ENCODE assay signal across 9 cellular contexts in genomic region chr6:158803733-158804143, GRCh38. TPM values are rescaled to one million over a fixed set of nuclear protein-coding genes. Genes with fewer than 3 reads are reported as not detected.
DNase-seq lines count a peak whose midpoint lies in the region; ATAC-seq, FAIRE-seq and TF ChIP-seq lines count a peak whose summit lies in the region.
"Had no signal": no experiment of that assay in that cellular context is flagged by ENCODE, and none has a peak within 500 bp of the region (broad histone marks: within the 10 kb centered on the region; RNA-seq: fewer than 3 reads in every experiment).

No MANE protein-coding gene starts in this region.

- TF ChIP-seq EP300 in H1 (IDR thresholded peaks at IDR 0.05; ENCODE audit: borderline replicate concordance in 1 of 2, low read depth in 2 of 2, low read length in 2 of 2) = no peak

- H3K9me2 ChIP-seq in PC-9 (ENCODE audit: insufficient read depth) (no peaks in the 10 kb centered on the region), GM23248 (ENCODE audit: insufficient read depth) (no peaks in the 10 kb centered on the region)

- TF ChIP-seq RAD21 in H1 (IDR thresholded peaks at IDR 0.05 in 1 of 2, conservative IDR thresholded peaks at IDR 0.05 in 1 of 2; ENCODE audit: low read depth in 2 of 2, low read length in 2 of 2) = no peak

- H3K36me3 ChIP-seq in PC-9 (ENCODE audit: low read depth) (peaks cover 84% of the 10 kb centered on the region), H1 (ENCODE audit: control insufficient read depth in 2 of 4, insufficient read depth in 4 of 4, low read length in 3 of 4) (peaks cover 0 to 33% (median 4%) of the 10 kb centered on the region in 4 experiments; a peak in 6 of 8 replicates), GM23248 (ENCODE audit: low read depth) (no peaks in the 10 kb centered on the region)

- no peak for FAIRE-seq in H1 (lab: Jason Lieb, UNC)

- no peak overlapping the region for H4K5ac ChIP-seq in H1 (ENCODE audit: insufficient read length, low read depth, low read length)

- H3K79me2 ChIP-seq in PC-9 (ENCODE audit: low read depth) = peaks cover 97% of the 10 kb centered on the region
- H3K79me2 ChIP-seq in H1 (ENCODE audit: control insufficient read depth in 1 of 2, insufficient read depth in 2 of 2, low read length in 2 of 2) = peaks cover 71 to 97% of the 10 kb centered on the region in 2 experiments
- H3K79me2 ChIP-seq in GM23248 (ENCODE audit: insufficient read depth) = peaks cover 95% of the 10 kb centered on the region

- peak; percentile 83 to 86 for DNase-seq in AML-193 (lab: John Stamatoyannopoulos, UW)
- DNase-seq in PC-9 = peak; percentile 46 to 95
- no peak for DNase-seq in H1 (ENCODE audit: low read depth in 1 of 2, low spot score in 2 of 2)
- DNase-seq in progenitor cell of endocrine pancreas (ENCODE audit: low spot score, unreplicated experiment) = no peak
- DNase-seq in GM23248 = no peak
- no peak for DNase-seq in posterior cingulate gyrus

- CTCF ChIA-PET in PC-9 (lab: Charles Lee) = no interaction called here
- CTCF ChIA-PET in H1 (lab: Charles Lee; ENCODE audit: partially characterized antibody) = interaction anchor here (0.6 to 1.4 kb wide), 5 partner anchors 9 to 168 kb away, joined by 3 to 11 read pairs (median 4); no protein-coding TSS in a partner anchor

- H3K18ac ChIP-seq in H1 (ENCODE audit: extremely low read depth, low read length) = no peak overlapping the region

- H3K27me3 ChIP-seq in PC-9 (ENCODE audit: insufficient read depth, low read depth) (no peaks in the 10 kb centered on the region), H1 (replicated peaks in 1 of 4; ENCODE audit: control insufficient read depth in 3 of 4, extremely low read depth in 1 of 4, insufficient read depth in 3 of 4, low read length in 3 of 4) (no peaks in the 10 kb centered on the region), GM23248 (replicated peaks; ENCODE audit: insufficient read depth) (no peaks in the 10 kb centered on the region)

- H3K27me3 Mint-ChIP-seq in progenitor cell of endocrine pancreas = no peaks in the 10 kb centered on the region

- H4K91ac ChIP-seq in H1 (replicated peaks; ENCODE audit: insufficient read length, low read length) = no peak overlapping the region

- no peak overlapping the region for H2BK20ac ChIP-seq in H1 (ENCODE audit: low read length)

- H3K23ac ChIP-seq in H1 (ENCODE audit: insufficient read length) = no peak overlapping the region

- H3K36me3 Mint-ChIP-seq in progenitor cell of endocrine pancreas (ENCODE audit: insufficient read depth) = peaks cover 26% of the 10 kb centered on the region

- H3K27ac ChIP-seq in PC-9 (peak overlapping the region; percentile 74), H1 (ENCODE audit: low read depth, low read length) (peak overlapping the region; percentile 13; the same call in 1 of the 2 replicates), GM23248 (no peak overlapping the region)
- H3K27ac ChIP-seq: HL-60 had no signal

- WGBS in H1 (ENCODE audit: extremely low coverage in 1 of 2, insufficient coverage in 1 of 2, insufficient read length in 1 of 2, insufficient replicate concordance in 2 of 2, low coverage in 1 of 2, low lambda C conversion rate in 2 of 2, missing lambda C conversion rate in 1 of 2), 2 experiments = 85% methylated on average over 5 of the region's 5 CpGs; no CpG with 5 or more reads in 1 of the 2 experiments
- WGBS in GM23248 (ENCODE audit: low coverage in 1 of 2, low lambda C conversion rate in 2 of 2, missing lambda C conversion rate in 2 of 2), 2 experiments = 89 to 92% methylated on average over 5 of the region's 5 CpGs

- H3K79me1 ChIP-seq in H1 (ENCODE audit: low read depth, low read length) = peaks cover 3% of the 10 kb centered on the region; the same call in 1 of the 2 replicates

- H3K9ac ChIP-seq in H1 (replicated peaks in 1 of 4; ENCODE audit: extremely low read depth in 1 of 4, low read depth in 3 of 4, low read length in 3 of 4) = 0 out of 7 replicates have a peak overlapping the region, but pooled peaks of 1 of the 4 experiments have one; percentile 5
- H3K9ac ChIP-seq in GM23248 = no peak overlapping the region

- H3K4me1 Mint-ChIP-seq in progenitor cell of endocrine pancreas (ENCODE audit: low read depth) = peaks cover 71% of the 10 kb centered on the region

- ATAC-seq in GM18502 (IDR thresholded peaks at IDR 0.05; ENCODE audit: poor library complexity, unreplicated experiment) = peak; percentile 78
- ATAC-seq in HG02981 (IDR thresholded peaks at IDR 0.05; ENCODE audit: unreplicated experiment) = peak; percentile 73

- in situ Hi-C loops in GM23248 (cut with MboI) = no loop called here

- H2AK5ac ChIP-seq in H1 (ENCODE audit: low read depth, low read length) = no peak overlapping the region

- peak overlapping the region; percentile 90 for H3K27ac Mint-ChIP-seq in progenitor cell of endocrine pancreas

- H4K20me1 ChIP-seq in PC-9 (ENCODE audit: insufficient read depth) (peaks cover 94% of the 10 kb centered on the region), H1 (replicated peaks in 1 of 2; ENCODE audit: control insufficient read depth in 1 of 2, insufficient read depth in 2 of 2, low read length in 2 of 2) (peaks cover 46 to 54% of the 10 kb centered on the region in 2 experiments), GM23248 (ENCODE audit: insufficient read depth) (0 out of 2 replicates have a peak, but pooled peaks cover 3% of the 10 kb centered on the region)

- no peak overlapping the region for H2BK120ac ChIP-seq in H1 (replicated peaks; ENCODE audit: low read depth, low read length)

- H3K4me3 Mint-ChIP-seq in progenitor cell of endocrine pancreas (ENCODE audit: low read depth) = peak overlapping the region; percentile 35

- no peak overlapping the region for H4K8ac ChIP-seq in H1 (ENCODE audit: extremely low read depth, insufficient read depth, low read length)

- H3K9me3 ChIP-seq in PC-9 (ENCODE audit: insufficient read depth, low read depth) (no peaks in the 10 kb centered on the region), H1 (ENCODE audit: insufficient read depth in 2 of 2, low read depth in 1 of 2, low read length in 1 of 2) (no peaks in the 10 kb centered on the region), GM23248 (ENCODE audit: low read depth) (no peaks in the 10 kb centered on the region)

- H3F3A ChIP-seq in PC-9 (ENCODE audit: insufficient read depth, low read depth) (peaks cover 97% of the 10 kb centered on the region), GM23248 (ENCODE audit: insufficient read depth) (peaks cover 9% of the 10 kb centered on the region; the same call in 1 of the 2 replicates)

- H3K4me3 ChIP-seq in PC-9 (peak overlapping the region; percentile 45), H1 (ENCODE audit: extremely low read depth in 1 of 4, insufficient read depth in 2 of 4, low read depth in 3 of 4, low read length in 4 of 4) (no peak overlapping the region), GM23248 (no peak overlapping the region)

- no peak overlapping the region for H3K56ac ChIP-seq in H1 (replicated peaks; ENCODE audit: insufficient read length, low read depth, low read length)

- no peak overlapping the region for H2BK15ac ChIP-seq in H1 (ENCODE audit: low read length)

- POLR2A ChIA-PET in PC-9 (lab: Charles Lee; ENCODE audit: unreplicated experiment) = interaction anchor here (0.5 to 1.2 kb wide), 5 partner anchors 12 to 168 kb away, joined by 3 to 10 read pairs (median 3); no protein-coding TSS in a partner anchor
- POLR2A ChIA-PET in H1 (lab: Charles Lee; ENCODE audit: partially characterized antibody) = interaction anchor here (0.7 to 1.6 kb wide), 8 partner anchors 9 to 167 kb away, joined by 3 to 9 read pairs (median 4); partner anchors contain the start of gene EZR

- no peak overlapping the region for H3K4ac ChIP-seq in H1 (replicated peaks; ENCODE audit: insufficient read length, low read depth, low read length)

- TF ChIP-seq POLR2A in H1 (IDR thresholded peaks at IDR 0.05; ENCODE audit: control extremely low read depth in 1 of 2, low read depth in 2 of 2, low read length in 2 of 2) = 0 out of 3 replicates have a peak, but pooled peaks of 1 of the 2 experiments have one; percentile 47

- H2BK12ac ChIP-seq in H1 (ENCODE audit: low read depth, low read length) = no peak overlapping the region

- H3K23me2 ChIP-seq in H1 (ENCODE audit: low read depth, low read length) = no peaks in the 10 kb centered on the region

- intact Hi-C loops in PC-9 (cut with micrococcal nuclease; ENCODE audit: unreplicated experiment) = no loop called here
- intact Hi-C loops in posterior cingulate gyrus (cut with DNase I) = no loop called here

- H2AFZ ChIP-seq in PC-9 = no peak overlapping the region
- no peak overlapping the region for H2AFZ ChIP-seq in H1 (ENCODE audit: low read length)
- H2AFZ ChIP-seq in GM23248 = no peak overlapping the region

- H3K4me2 ChIP-seq in PC-9 (peak overlapping the region; percentile 77), H1 (ENCODE audit: insufficient read depth in 1 of 2, low read depth in 2 of 2, low read length in 2 of 2) (no peak overlapping the region; a peak in 1 of 4 replicates), GM23248 (ENCODE audit: unreplicated experiment) (no peak overlapping the region)

- H3K9me3 Mint-ChIP-seq in progenitor cell of endocrine pancreas (ENCODE audit: low read depth) = no peaks in the 10 kb centered on the region

- no peak overlapping the region for H2BK5ac ChIP-seq in H1 (ENCODE audit: low read depth, low read length)

- no TSS peak for BruUV-seq in PC-9 (replicated peaks; lab: Mats Ljungman, UMichigan)

- TF ChIP-seq CTCF in PC-9 (conservative IDR thresholded peaks at IDR 0.05) (no peak), H1 (IDR thresholded peaks at IDR 0.05; ENCODE audit: control extremely low read depth in 1 of 3, insufficient read depth in 1 of 3, low read depth in 1 of 3, low read length in 3 of 3) (no peak), progenitor cell of endocrine pancreas (IDR thresholded peaks at IDR 0.05; ENCODE audit: unreplicated experiment) (no peak)

- H3K4me1 ChIP-seq in PC-9 (replicated peaks; ENCODE audit: insufficient read depth) (peaks cover 96% of the 10 kb centered on the region), H1 (replicated peaks in 1 of 4; ENCODE audit: control insufficient read depth in 3 of 4, insufficient read depth in 4 of 4, low read length in 3 of 4) (peaks cover 16 to 38% (median 24%) of the 10 kb centered on the region in 4 experiments), GM23248 (ENCODE audit: insufficient read depth) (peaks cover 9% of the 10 kb centered on the region)

- H3K14ac ChIP-seq in H1 (ENCODE audit: insufficient read length) = no peak overlapping the region

RNA-seq across cellular contexts. Expression of gene EZR, which starts 15.4 kb away (rescaled TPM):
- total RNA-seq in PC-9 (2021) (231 and 240 TPM in 2 replicates), progenitor cell of endocrine pancreas (258 and 274 TPM in 2 replicates)
- total RNA-seq in H1 (2021; fragmentation: NEBNext Ultra II Directional; extraction: Animal tissue kit (Norgen Biotek cat#: 25700)) = 286 and 287 TPM in 2 replicates
- polyA plus RNA-seq in H1 (2011; rRNA removed) (122 and 138 TPM in 2 replicates), GM23248 (2016; fragmentation: Nextera tagmentation; extraction: Ambion mirVana) (65.2 and 66.8 TPM in 2 replicates)
- 180 TPM for polyA plus RNA-seq in H1 (2011; cell fraction: cytosol; rRNA removed)
- polyA plus RNA-seq in H1 (2011; cell fraction: nucleus; rRNA removed) = 214 TPM
- 182 to 212 TPM (median 197 TPM) in 4 replicates for polyA plus RNA-seq in H1 (2012, experiment 1 of 2)
- polyA plus RNA-seq in H1 (2012, experiment 2 of 2) = 94.1 TPM
- polyA plus RNA-seq in H1 (2013, experiment 1 of 2) = 180 TPM
- 182 TPM for polyA plus RNA-seq in H1 (2013, experiment 2 of 2)
- 153 and 157 TPM in 2 replicates for polyA minus RNA-seq in H1 (2011; rRNA and poly(A)+ RNA removed)
- polyA minus RNA-seq in H1 (2011; cell fraction: cytosol; rRNA and poly(A)+ RNA removed) = 91.7 TPM
- polyA minus RNA-seq in H1 (2011; cell fraction: nucleus; rRNA and poly(A)+ RNA removed) = 77.4 TPM
- 52.4 and 59.4 TPM in 2 replicates for total RNA-seq in GM23248 (2014; rRNA removed; shearing (Covaris generic))

Comparison
In these comparisons a context has a peak if more than half of its experiments do, and no peak if none do; other contexts are left out.
1. DNase-seq: peak in AML-193 (2 of 2) and PC-9 (2 of 2); none in H1 (0 of 2), progenitor cell of endocrine pancreas (single experiment), GM23248 (single experiment) and posterior cingulate gyrus (0 of 10).